Comparison of ENCODE assay signal across 19 cellular contexts in the genomic region with DNA sequence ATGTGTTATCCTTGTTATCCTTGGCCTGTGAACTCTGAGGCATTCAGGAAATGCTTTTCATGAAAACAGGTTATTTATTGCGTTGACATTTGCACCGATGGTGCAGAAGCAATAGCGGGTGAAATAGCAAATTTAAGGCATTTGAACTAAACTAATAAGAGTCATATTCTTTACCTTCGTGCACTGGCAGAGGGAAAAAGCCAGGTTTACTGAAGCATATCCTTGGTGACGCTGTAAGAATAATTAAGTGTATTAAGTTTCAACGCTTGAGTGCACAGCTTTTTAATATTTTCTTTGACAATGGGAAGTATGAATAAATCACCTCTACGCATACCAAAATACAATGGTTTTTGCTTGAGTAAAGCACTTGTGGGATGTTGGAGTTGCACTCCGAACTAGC.
"Had no signal": no experiment of that assay in that cellular context is flagged by ENCODE, and none has a peak within 500 bp of the region (broad histone marks: within the 10 kb centered on the region; RNA-seq: fewer than 3 reads in every experiment).

No MANE protein-coding gene starts in this region.

- H3K27me3 Mint-ChIP-seq: activated T-cell treated with anti-CD3 and anti-CD28 coated beads, Interleukin-2, amount 50 U/mL, for 24 hours had no signal

- H3K4me3 Mint-ChIP-seq: activated CD4-positive, alpha-beta memory T cell treated with anti-CD3 and anti-CD28 coated beads, Interleukin-2, amount 10 ng/mL, durations not matched to agents 7 days and 5 days; activated T-cell treated with anti-CD3 and anti-CD28 coated beads, Interleukin-2, amount 50 U/mL, for 24 hours had no signal

- H3K9me3 ChIP-seq: adrenal gland, esophagus squamous epithelium, lower lobe of right lung, prostate gland, transverse colon, vagina had no signal

- H3K4me1 ChIP-seq: prostate gland had no signal

- H3K27ac Mint-ChIP-seq: activated CD4-positive, alpha-beta memory T cell treated with anti-CD3 and anti-CD28 coated beads, Interleukin-2, amount 10 ng/mL, durations not matched to agents 7 days and 5 days; activated T-cell treated with anti-CD3 and anti-CD28 coated beads, Interleukin-2, amount 50 U/mL, for 24 hours had no signal

- H3K4me3 ChIP-seq: adrenal gland, cardiac muscle cell, esophagus squamous epithelium, lower lobe of right lung, prostate gland, transverse colon, vagina had no signal

- H3K27ac ChIP-seq: adrenal gland, cardiac muscle cell, esophagus squamous epithelium, lower lobe of right lung, prostate gland, transverse colon, vagina had no signal

- H3K36me3 ChIP-seq: adrenal gland, cardiac muscle cell, esophagus squamous epithelium, lower lobe of right lung, prostate gland, transverse colon, vagina had no signal

- H3K9me3 Mint-ChIP-seq: activated CD4-positive, alpha-beta memory T cell treated with anti-CD3 and anti-CD28 coated beads, Interleukin-2, amount 10 ng/mL, durations not matched to agents 7 days and 5 days; activated T-cell treated with anti-CD3 and anti-CD28 coated beads, Interleukin-2, amount 50 U/mL, for 24 hours had no signal

- H3K27me3 ChIP-seq: adrenal gland, cardiac muscle cell, esophagus squamous epithelium, transverse colon, vagina had no signal

- ATAC-seq: lower lobe of right lung; right cardiac atrium; stimulated activated naive CD8-positive, alpha-beta T cell treated with anti-CD3 and anti-CD28 coated beads, Interleukin-15, Interleukin-2, amounts not matched to agents 100 U/mL and 50 U/mL, for 24 hours had no signal

- DNase-seq: activated CD4-positive, alpha-beta memory T cell treated with anti-CD3 and anti-CD28 coated beads, Interleukin-2, amount 10 ng/mL, durations not matched to agents 7 days and 5 days; activated CD4-positive, alpha-beta T cell treated with anti-CD3 and anti-CD28 coated beads for 48 hours; activated CD4-positive, CD25-positive, alpha-beta regulatory T cell; activated effector memory CD4-positive, alpha-beta T cell treated with anti-CD3 and anti-CD28 coated beads, Interleukin-2, amount 50 U/mL, for 16 hours; activated naive CD4-positive, alpha-beta T cell treated with anti-CD3 and anti-CD28 coated beads, Interleukin-2, amount 50 U/mL, for 16 hours; activated T-cell treated with anti-CD3 and anti-CD28 coated beads, Interleukin-2, amount 50 U/mL, for 24 hours; adrenal gland; dermis blood vessel endothelial cell; effector memory CD4-positive, alpha-beta T cell; esophagus squamous epithelium; islet precursor cell; lower lobe of right lung; right cardiac atrium; stimulated activated naive CD8-positive, alpha-beta T cell treated with anti-CD3 and anti-CD28 coated beads, Interleukin-15, Interleukin-2, amounts not matched to agents 100 U/mL and 50 U/mL, for 24 hours; substantia nigra; transverse colon had no signal
